Comparison of ENCODE assay signal across 1 cellular context in genomic region chr2:20097889-20098714, GRCh38.
TF ChIP-seq lines count a peak whose summit lies in the region.

No MANE protein-coding gene starts in this region.

TF ChIP-seq in HepG2, 621 proteins besides CTCF, POLR2A, EP300 and RAD21 (continued from another document and continues in another):
- no peak for TF ChIP-seq ZNF770 (CRISPR knock-in tag; IDR thresholded peaks at IDR 0.05)
- TF ChIP-seq, protein P1, sequence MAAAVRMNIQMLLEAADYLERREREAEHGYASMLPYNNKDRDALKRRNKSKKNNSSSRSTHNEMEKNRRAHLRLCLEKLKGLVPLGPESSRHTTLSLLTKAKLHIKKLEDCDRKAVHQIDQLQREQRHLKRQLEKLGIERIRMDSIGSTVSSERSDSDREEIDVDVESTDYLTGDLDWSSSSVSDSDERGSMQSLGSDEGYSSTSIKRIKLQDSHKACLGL (CRISPR knock-in tag; IDR thresholded peaks at IDR 0.05) = no peak
- TF ChIP-seq JARID2 (CRISPR knock-in tag; IDR thresholded peaks at IDR 0.05; ENCODE audit: insufficient replicate concordance) = no peak
- TF ChIP-seq, protein P2, sequence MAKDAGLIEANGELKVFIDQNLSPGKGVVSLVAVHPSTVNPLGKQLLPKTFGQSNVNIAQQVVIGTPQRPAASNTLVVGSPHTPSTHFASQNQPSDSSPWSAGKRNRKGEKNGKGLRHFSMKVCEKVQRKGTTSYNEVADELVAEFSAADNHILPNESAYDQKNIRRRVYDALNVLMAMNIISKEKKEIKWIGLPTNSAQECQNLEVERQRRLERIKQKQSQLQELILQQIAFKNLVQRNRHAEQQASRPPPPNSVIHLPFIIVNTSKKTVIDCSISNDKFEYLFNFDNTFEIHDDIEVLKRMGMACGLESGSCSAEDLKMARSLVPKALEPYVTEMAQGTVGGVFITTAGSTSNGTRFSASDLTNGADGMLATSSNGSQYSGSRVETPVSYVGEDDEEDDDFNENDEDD (CRISPR knock-in tag; IDR thresholded peaks at IDR 0.05; ENCODE audit: borderline replicate concordance) = no peak
- peak; percentile 15; the same call in 1 of the 2 replicates for TF ChIP-seq HMG20A (CRISPR knock-in tag; IDR thresholded peaks at IDR 0.05; ENCODE audit: borderline replicate concordance)
- peak; percentile 52; the same call in 1 of the 2 replicates for TF ChIP-seq ATF2 (CRISPR knock-in tag; IDR thresholded peaks at IDR 0.05)
- TF ChIP-seq FIP1L1 (IDR thresholded peaks at IDR 0.05; ENCODE audit: borderline replicate concordance, insufficient read depth, low read depth, low read length) = no peak
- no peak; the same call in 1 of the 2 replicates for TF ChIP-seq ZNF329 (CRISPR knock-in tag; IDR thresholded peaks at IDR 0.05; ENCODE audit: low read depth)
- TF ChIP-seq ZNF232 (CRISPR knock-in tag; IDR thresholded peaks at IDR 0.05; ENCODE audit: borderline replicate concordance) = no peak
- TF ChIP-seq, protein P3, sequence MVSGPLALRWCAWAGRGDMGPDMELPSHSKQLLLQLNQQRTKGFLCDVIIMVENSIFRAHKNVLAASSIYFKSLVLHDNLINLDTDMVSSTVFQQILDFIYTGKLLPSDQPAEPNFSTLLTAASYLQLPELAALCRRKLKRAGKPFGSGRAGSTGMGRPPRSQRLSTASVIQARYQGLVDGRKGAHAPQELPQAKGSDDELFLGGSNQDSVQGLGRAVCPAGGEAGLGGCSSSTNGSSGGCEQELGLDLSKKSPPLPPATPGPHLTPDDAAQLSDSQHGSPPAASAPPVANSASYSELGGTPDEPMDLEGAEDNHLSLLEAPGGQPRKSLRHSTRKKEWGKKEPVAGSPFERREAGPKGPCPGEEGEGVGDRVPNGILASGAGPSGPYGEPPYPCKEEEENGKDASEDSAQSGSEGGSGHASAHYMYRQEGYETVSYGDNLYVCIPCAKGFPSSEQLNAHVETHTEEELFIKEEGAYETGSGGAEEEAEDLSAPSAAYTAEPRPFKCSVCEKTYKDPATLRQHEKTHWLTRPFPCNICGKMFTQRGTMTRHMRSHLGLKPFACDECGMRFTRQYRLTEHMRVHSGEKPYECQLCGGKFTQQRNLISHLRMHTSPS (CRISPR knock-in tag; IDR thresholded peaks at IDR 0.05; ENCODE audit: low read depth) = no peak
- no peak for TF ChIP-seq UBTF (CRISPR knock-in tag; IDR thresholded peaks at IDR 0.05)
- no peak for TF ChIP-seq FOXA1 (IDR thresholded peaks at IDR 0.05)
- TF ChIP-seq FOXA1 (CRISPR knock-in tag; IDR thresholded peaks at IDR 0.05) = peak; percentile 94
- peak; percentile 59; the same call in 1 of the 2 replicates for TF ChIP-seq AHR (CRISPR knock-in tag; IDR thresholded peaks at IDR 0.05)
- no peak; the same call in 1 of the 2 replicates for TF ChIP-seq DNMT3B (CRISPR knock-in tag; conservative IDR thresholded peaks at IDR 0.05)
- TF ChIP-seq RCOR2 (CRISPR knock-in tag; IDR thresholded peaks at IDR 0.05) = 0 out of 2 replicates have a peak, but pooled peaks have one; percentile 37
- peak; percentile 83; the same call in 1 of the 2 replicates for TF ChIP-seq MIER3 (CRISPR knock-in tag; IDR thresholded peaks at IDR 0.05; ENCODE audit: borderline replicate concordance)
- TF ChIP-seq ZBTB7A (CRISPR knock-in tag; IDR thresholded peaks at IDR 0.05) = no peak
- peak; percentile 25; the same call in 1 of the 2 replicates for TF ChIP-seq ZBTB38 (CRISPR knock-in tag; IDR thresholded peaks at IDR 0.05)
- TF ChIP-seq ZKSCAN8 (CRISPR knock-in tag; IDR thresholded peaks at IDR 0.05; ENCODE audit: borderline replicate concordance) = no peak
- TF ChIP-seq YEATS2 (CRISPR knock-in tag; IDR thresholded peaks at IDR 0.05; ENCODE audit: borderline replicate concordance) = peak; percentile 46; the same call in 1 of the 2 replicates
- peak; percentile 31 for TF ChIP-seq CBX1 (IDR thresholded peaks at IDR 0.05; ENCODE audit: low read depth)
- TF ChIP-seq, protein P4, sequence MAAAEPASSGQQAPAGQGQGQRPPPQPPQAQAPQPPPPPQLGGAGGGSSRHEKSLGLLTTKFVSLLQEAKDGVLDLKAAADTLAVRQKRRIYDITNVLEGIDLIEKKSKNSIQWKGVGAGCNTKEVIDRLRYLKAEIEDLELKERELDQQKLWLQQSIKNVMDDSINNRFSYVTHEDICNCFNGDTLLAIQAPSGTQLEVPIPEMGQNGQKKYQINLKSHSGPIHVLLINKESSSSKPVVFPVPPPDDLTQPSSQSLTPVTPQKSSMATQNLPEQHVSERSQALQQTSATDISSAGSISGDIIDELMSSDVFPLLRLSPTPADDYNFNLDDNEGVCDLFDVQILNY (CRISPR knock-in tag; conservative IDR thresholded peaks at IDR 0.05) = no peak
- no peak for TF ChIP-seq EZH2 (conservative IDR thresholded peaks at IDR 0.05; ENCODE audit: low read depth, low read length)
- TF ChIP-seq KDM5B (CRISPR knock-in tag; IDR thresholded peaks at IDR 0.05; ENCODE audit: borderline replicate concordance) = peak; percentile 46; the same call in 1 of the 2 replicates
- TF ChIP-seq MLLT10 (CRISPR knock-in tag; IDR thresholded peaks at IDR 0.05) = no peak
- no peak for TF ChIP-seq ZSCAN30 (CRISPR knock-in tag; IDR thresholded peaks at IDR 0.05)
- TF ChIP-seq CAMTA2 (CRISPR knock-in tag; IDR thresholded peaks at IDR 0.05; ENCODE audit: borderline replicate concordance) = no peak
- TF ChIP-seq MAZ (IDR thresholded peaks at IDR 0.05; ENCODE audit: borderline replicate concordance, low read depth, low read length) = 0 out of 2 replicates have a peak, but pooled peaks have one; percentile 18
- no peak for TF ChIP-seq MAZ (CRISPR knock-in tag; IDR thresholded peaks at IDR 0.05; ENCODE audit: low read depth)
- TF ChIP-seq ZKSCAN1 (IDR thresholded peaks at IDR 0.05; ENCODE audit: low read length) = no peak; the same call in 1 of the 2 replicates
- peak; percentile 83 for TF ChIP-seq BHLHE40 (IDR thresholded peaks at IDR 0.05; ENCODE audit: low read length)
- peak; percentile 70; the same call in 1 of the 2 replicates for TF ChIP-seq ZNF280D (CRISPR knock-in tag; IDR thresholded peaks at IDR 0.05)
- peak; percentile 65 for TF ChIP-seq ZNF331 (CRISPR knock-in tag; IDR thresholded peaks at IDR 0.05)
- no peak for TF ChIP-seq TERF1 (CRISPR knock-in tag; IDR thresholded peaks at IDR 0.05)
- peak; percentile 78 for TF ChIP-seq FOXA3 (CRISPR knock-in tag; IDR thresholded peaks at IDR 0.05)
- no peak for TF ChIP-seq ZNF550 (CRISPR knock-in tag; IDR thresholded peaks at IDR 0.05; ENCODE audit: borderline replicate concordance)
- TF ChIP-seq, protein P5, sequence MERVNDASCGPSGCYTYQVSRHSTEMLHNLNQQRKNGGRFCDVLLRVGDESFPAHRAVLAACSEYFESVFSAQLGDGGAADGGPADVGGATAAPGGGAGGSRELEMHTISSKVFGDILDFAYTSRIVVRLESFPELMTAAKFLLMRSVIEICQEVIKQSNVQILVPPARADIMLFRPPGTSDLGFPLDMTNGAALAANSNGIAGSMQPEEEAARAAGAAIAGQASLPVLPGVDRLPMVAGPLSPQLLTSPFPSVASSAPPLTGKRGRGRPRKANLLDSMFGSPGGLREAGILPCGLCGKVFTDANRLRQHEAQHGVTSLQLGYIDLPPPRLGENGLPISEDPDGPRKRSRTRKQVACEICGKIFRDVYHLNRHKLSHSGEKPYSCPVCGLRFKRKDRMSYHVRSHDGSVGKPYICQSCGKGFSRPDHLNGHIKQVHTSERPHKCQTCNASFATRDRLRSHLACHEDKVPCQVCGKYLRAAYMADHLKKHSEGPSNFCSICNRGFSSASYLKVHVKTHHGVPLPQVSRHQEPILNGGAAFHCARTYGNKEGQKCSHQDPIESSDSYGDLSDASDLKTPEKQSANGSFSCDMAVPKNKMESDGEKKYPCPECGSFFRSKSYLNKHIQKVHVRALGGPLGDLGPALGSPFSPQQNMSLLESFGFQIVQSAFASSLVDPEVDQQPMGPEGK (CRISPR knock-in tag; IDR thresholded peaks at IDR 0.05) = peak; percentile 18; the same call in 1 of the 2 replicates
- TF ChIP-seq ZNF781 (CRISPR knock-in tag; IDR thresholded peaks at IDR 0.05; ENCODE audit: borderline replicate concordance, not compliant biosample characterization) = peak; percentile 46
- TF ChIP-seq ZNF790 (CRISPR knock-in tag; IDR thresholded peaks at IDR 0.05; ENCODE audit: borderline replicate concordance) = no peak
- TF ChIP-seq SNAPC2 (CRISPR knock-in tag; IDR thresholded peaks at IDR 0.05) = 0 out of 2 replicates have a peak, but pooled peaks have one; percentile 29
- TF ChIP-seq CBX5 (CRISPR knock-in tag; IDR thresholded peaks at IDR 0.05; ENCODE audit: borderline replicate concordance) = peak; percentile 87
- peak; percentile 74; the same call in 1 of the 2 replicates for TF ChIP-seq KAT7 (CRISPR knock-in tag; IDR thresholded peaks at IDR 0.05; ENCODE audit: borderline replicate concordance)
- TF ChIP-seq ZNF530 (CRISPR knock-in tag; IDR thresholded peaks at IDR 0.05; ENCODE audit: low read depth) = no peak
- no peak for TF ChIP-seq AGO1 (IDR thresholded peaks at IDR 0.05; ENCODE audit: low read depth, low read length, poor library complexity, severe bottlenecking)
